ENCODE assay signal across 1 cellular context in genomic region chr13:52061587-52061986, GRCh38.
TF ChIP-seq lines count a peak whose summit lies in the region.

No MANE protein-coding gene starts in this region.

TF ChIP-seq in HepG2, 621 proteins besides CTCF, POLR2A, EP300 and RAD21:
- TF ChIP-seq ZNF256 (CRISPR knock-in tag; conservative IDR thresholded peaks at IDR 0.05) (no peak), ZNF772 (CRISPR knock-in tag; IDR thresholded peaks at IDR 0.05) (no peak), GATA4 (IDR thresholded peaks at IDR 0.05; ENCODE audit: borderline replicate concordance, low read depth) (no peak)
